8 cellular contexts compared by ENCODE assay signal in genomic region chr15:85329561-85330421, GRCh38. TPM values are rescaled to one million over a fixed set of nuclear protein-coding genes. Genes with fewer than 3 reads are reported as not detected.
DNase-seq lines count a peak whose midpoint lies in the region; ATAC-seq and TF ChIP-seq lines count a peak whose summit lies in the region.

No MANE protein-coding gene starts in this region.

- TF ChIP-seq RAD21 in SK-N-SH (IDR thresholded peaks at IDR 0.05; ENCODE audit: low read length): no peak

- TF ChIP-seq EP300 in SK-N-SH (IDR thresholded peaks at IDR 0.05; ENCODE audit: borderline replicate concordance in 1 of 2, low read depth in 1 of 2, low read length in 1 of 2): no peak

- peak overlapping the region in 1 of 2 experiments; percentile 19; a peak in 1 of 4 replicates for H3K27ac ChIP-seq in SK-N-SH (ENCODE audit: low read depth in 2 of 2, low read length in 1 of 2)
- H3K27ac ChIP-seq in dorsolateral prefrontal cortex: peak overlapping the region in 31 of 59 donors; percentile 1 to 75 (median 44)

- H3K4me1 Mint-ChIP-seq in natural killer cell treated with Interleukin-12 subunit alpha and Interleukin-12 subunit beta and Interleukin-15 and Interleukin-18, amount 100 ng/mL, for 72 hours (ENCODE audit: low read depth in 2 of 2): peaks cover 21 to 38% of the 10 kb centered on the region in 2 donors

- DNase-seq in Ammon's horn (ENCODE audit: low spot score): peak; percentile 35
- peak; percentile 48 for DNase-seq in SK-N-SH
- no peak for DNase-seq in dorsolateral prefrontal cortex
- DNase-seq in natural killer cell treated with Interleukin-12 subunit alpha and Interleukin-12 subunit beta and Interleukin-15 and Interleukin-18, amount 100 ng/mL, for 72 hours (ENCODE audit: low spot score): no peak
- no peak for DNase-seq in HAP-1 (ENCODE audit: low spot score in 2 of 2)
- DNase-seq in activated effector memory CD4-positive, alpha-beta T cell treated with anti-CD3 and anti-CD28 coated beads, Interleukin-2, amount 50 U/mL, for 16 hours: no peak

- H3K36me3 ChIP-seq in SK-N-SH (replicated peaks in 1 of 2; ENCODE audit: control insufficient read depth in 1 of 2, insufficient read depth in 2 of 2, low read length in 1 of 2) (no peaks in the 10 kb centered on the region), HAP-1 (replicated peaks) (no peaks in the 10 kb centered on the region)

- POLR2A ChIA-PET in SK-N-SH (lab: Yijun Ruan, JAX): no interaction called here

- in situ Hi-C loops in HAP-1 (cut with MboI; ENCODE audit: low sequenced_read_pairs): no loop called here

- 45% methylated on average over 19 of the region's 19 CpGs for WGBS in SK-N-SH (ENCODE audit: low lambda C conversion rate)

- H3K4me2 ChIP-seq in SK-N-SH: peak overlapping the region; percentile 65

- H3K27ac Mint-ChIP-seq in natural killer cell treated with Interleukin-12 subunit alpha and Interleukin-12 subunit beta and Interleukin-15 and Interleukin-18, amount 100 ng/mL, for 72 hours: peak overlapping the region; percentile 83 to 90

- no peak overlapping the region for H3K9ac ChIP-seq in SK-N-SH

- H3K4me3 Mint-ChIP-seq in natural killer cell treated with Interleukin-12 subunit alpha and Interleukin-12 subunit beta and Interleukin-15 and Interleukin-18, amount 100 ng/mL, for 72 hours: peak overlapping the region; percentile 91

- H3K4me3 ChIP-seq in SK-N-SH (ENCODE audit: low read depth in 2 of 2, low read length in 1 of 2): peak overlapping the region in 1 of 2 experiments; percentile 30; a peak in 2 of 4 replicates
- H3K4me3 ChIP-seq in dorsolateral prefrontal cortex: peak overlapping the region in 57 of 59 donors; percentile 14 to 66 (median 45)
- no peak overlapping the region for H3K4me3 ChIP-seq in HAP-1

- peak; percentile 61 for ATAC-seq in GM18907 (IDR thresholded peaks at IDR 0.05; ENCODE audit: unreplicated experiment)
- ATAC-seq in HG03060 (IDR thresholded peaks at IDR 0.05; ENCODE audit: low read depth, unreplicated experiment): peak; percentile 47
- peak; percentile 10 to 46 for ATAC-seq in natural killer cell treated with Interleukin-12 subunit alpha and Interleukin-12 subunit beta and Interleukin-15 and Interleukin-18, amount 100 ng/mL, for 72 hours

- no peaks in the 10 kb centered on the region for H3K9me2 ChIP-seq in SK-N-SH

- H3K9me3 ChIP-seq in SK-N-SH: no peaks in the 10 kb centered on the region
- no peaks in the 10 kb centered on the region for H3K9me3 ChIP-seq in HAP-1

- no peaks in the 10 kb centered on the region for H3K27me3 Mint-ChIP-seq in natural killer cell treated with Interleukin-12 subunit alpha and Interleukin-12 subunit beta and Interleukin-15 and Interleukin-18, amount 100 ng/mL, for 72 hours

- H2AFZ ChIP-seq in SK-N-SH (ENCODE audit: low read depth): peak overlapping the region; percentile 77

- H3K27me3 ChIP-seq in SK-N-SH (ENCODE audit: insufficient read depth) (no peaks in the 10 kb centered on the region), dorsolateral prefrontal cortex (peaks cover 0 to 2% (median 0%) of the 10 kb centered on the region in 45 donors), HAP-1 (ENCODE audit: low read depth) (no peaks in the 10 kb centered on the region)

- H3F3A ChIP-seq in SK-N-SH (replicated peaks; ENCODE audit: insufficient read depth): peaks cover 8% of the 10 kb centered on the region

- CTCF ChIA-PET in SK-N-SH (lab: Yijun Ruan, JAX): interaction anchor here (0.8 to 1.9 kb wide), 8 partner anchors 27 to 176 kb away, joined by 3 to 10 read pairs (median 4); no protein-coding TSS in a partner anchor

- no peaks in the 10 kb centered on the region for H3K36me3 Mint-ChIP-seq in natural killer cell treated with Interleukin-12 subunit alpha and Interleukin-12 subunit beta and Interleukin-15 and Interleukin-18, amount 100 ng/mL, for 72 hours

- intact Hi-C loops in dorsolateral prefrontal cortex (cut with DNase I): no loop called here

- no peaks in the 10 kb centered on the region for H4K20me1 ChIP-seq in SK-N-SH (ENCODE audit: insufficient read depth)

- no peaks in the 10 kb centered on the region for H3K9me3 Mint-ChIP-seq in natural killer cell treated with Interleukin-12 subunit alpha and Interleukin-12 subunit beta and Interleukin-15 and Interleukin-18, amount 100 ng/mL, for 72 hours

- TF ChIP-seq CTCF in SK-N-SH (IDR thresholded peaks at IDR 0.05) (no peak), dorsolateral prefrontal cortex (IDR thresholded peaks at IDR 0.05 in 54 of 56, conservative IDR thresholded peaks at IDR 0.05 in 2 of 56; ENCODE audit: low read depth in 1 of 56, partially characterized antibody in 56 of 56) (no peak)

- H3K79me2 ChIP-seq in SK-N-SH (ENCODE audit: insufficient read depth): no peaks in the 10 kb centered on the region

- H3K4me1 ChIP-seq in SK-N-SH (ENCODE audit: control insufficient read depth in 1 of 2, insufficient read depth in 2 of 2, low read depth in 1 of 2, low read length in 1 of 2) (peaks cover 17% of the 10 kb centered on the region in 2 experiments; a peak in 3 of 4 replicates), HAP-1 (no peaks in the 10 kb centered on the region)

TF ChIP-seq in SK-N-SH, 30 proteins besides CTCF, POLR2A, EP300 and RAD21:
- TF ChIP-seq, protein P1, sequence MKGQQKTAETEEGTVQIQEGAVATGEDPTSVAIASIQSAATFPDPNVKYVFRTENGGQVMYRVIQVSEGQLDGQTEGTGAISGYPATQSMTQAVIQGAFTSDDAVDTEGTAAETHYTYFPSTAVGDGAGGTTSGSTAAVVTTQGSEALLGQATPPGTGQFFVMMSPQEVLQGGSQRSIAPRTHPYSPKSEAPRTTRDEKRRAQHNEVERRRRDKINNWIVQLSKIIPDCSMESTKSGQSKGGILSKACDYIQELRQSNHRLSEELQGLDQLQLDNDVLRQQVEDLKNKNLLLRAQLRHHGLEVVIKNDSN (IDR thresholded peaks at IDR 0.05; ENCODE audit: borderline replicate concordance, low read depth): peak; percentile 64
- TF ChIP-seq TCF12 (IDR thresholded peaks at IDR 0.05) (0 out of 2 replicates have a peak, but pooled peaks have one; percentile 11), JUND (IDR thresholded peaks at IDR 0.05) (no peak), RFX5 (IDR thresholded peaks at IDR 0.05; ENCODE audit: low read length) (no peak)
- TF ChIP-seq, protein P2, sequence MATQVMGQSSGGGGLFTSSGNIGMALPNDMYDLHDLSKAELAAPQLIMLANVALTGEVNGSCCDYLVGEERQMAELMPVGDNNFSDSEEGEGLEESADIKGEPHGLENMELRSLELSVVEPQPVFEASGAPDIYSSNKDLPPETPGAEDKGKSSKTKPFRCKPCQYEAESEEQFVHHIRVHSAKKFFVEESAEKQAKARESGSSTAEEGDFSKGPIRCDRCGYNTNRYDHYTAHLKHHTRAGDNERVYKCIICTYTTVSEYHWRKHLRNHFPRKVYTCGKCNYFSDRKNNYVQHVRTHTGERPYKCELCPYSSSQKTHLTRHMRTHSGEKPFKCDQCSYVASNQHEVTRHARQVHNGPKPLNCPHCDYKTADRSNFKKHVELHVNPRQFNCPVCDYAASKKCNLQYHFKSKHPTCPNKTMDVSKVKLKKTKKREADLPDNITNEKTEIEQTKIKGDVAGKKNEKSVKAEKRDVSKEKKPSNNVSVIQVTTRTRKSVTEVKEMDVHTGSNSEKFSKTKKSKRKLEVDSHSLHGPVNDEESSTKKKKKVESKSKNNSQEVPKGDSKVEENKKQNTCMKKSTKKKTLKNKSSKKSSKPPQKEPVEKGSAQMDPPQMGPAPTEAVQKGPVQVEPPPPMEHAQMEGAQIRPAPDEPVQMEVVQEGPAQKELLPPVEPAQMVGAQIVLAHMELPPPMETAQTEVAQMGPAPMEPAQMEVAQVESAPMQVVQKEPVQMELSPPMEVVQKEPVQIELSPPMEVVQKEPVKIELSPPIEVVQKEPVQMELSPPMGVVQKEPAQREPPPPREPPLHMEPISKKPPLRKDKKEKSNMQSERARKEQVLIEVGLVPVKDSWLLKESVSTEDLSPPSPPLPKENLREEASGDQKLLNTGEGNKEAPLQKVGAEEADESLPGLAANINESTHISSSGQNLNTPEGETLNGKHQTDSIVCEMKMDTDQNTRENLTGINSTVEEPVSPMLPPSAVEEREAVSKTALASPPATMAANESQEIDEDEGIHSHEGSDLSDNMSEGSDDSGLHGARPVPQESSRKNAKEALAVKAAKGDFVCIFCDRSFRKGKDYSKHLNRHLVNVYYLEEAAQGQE (IDR thresholded peaks at IDR 0.05; ENCODE audit: low read depth, low read length): no peak

RNA-seq across cellular contexts. Expression of gene AKAP13, which starts 50.6 kb away (rescaled TPM):
- polyA plus RNA-seq in SK-N-SH (2012; rRNA removed): 6.7 and 8.4 TPM in 2 replicates
- 4.2 and 4.7 TPM in 2 replicates for polyA plus RNA-seq in SK-N-SH (2012; cell fraction: cytosol; rRNA removed)
- polyA plus RNA-seq in SK-N-SH (2012; cell fraction: nucleus; rRNA removed): 33.8 and 50.9 TPM in 2 replicates
- 100 to 1,000 TPM in 2 of 120 experiments, 10 to 100 TPM in 118; 42.6 to 104 (median 65.3) TPM for total RNA-seq in dorsolateral prefrontal cortex
- total RNA-seq in natural killer cell treated with Interleukin-12 subunit alpha and Interleukin-12 subunit beta and Interleukin-15 and Interleukin-18, amount 100 ng/mL, for 72 hours: 100 to 1,000 TPM; 142 to 176 TPM

Comparison
In these comparisons a context has a peak if more than half of its experiments do, and no peak if none do; other contexts are left out.
1. DNase-seq: peak in Ammon's horn (single experiment) and SK-N-SH (single experiment); none in dorsolateral prefrontal cortex (0 of 10), natural killer cell treated with Interleukin-12 subunit alpha and Interleukin-12 subunit beta and Interleukin-15 and Interleukin-18, amount 100 ng/mL, for 72 hours (single experiment), HAP-1 (0 of 2) and activated effector memory CD4-positive, alpha-beta T cell treated with anti-CD3 and anti-CD28 coated beads, Interleukin-2, amount 50 U/mL, for 16 hours (single experiment).
2. Peak in every context shown above with its lines, with median percentiles within 50 percentile points of each other: ATAC-seq.